9 cellular contexts compared by ENCODE assay signal in the genomic region with DNA sequence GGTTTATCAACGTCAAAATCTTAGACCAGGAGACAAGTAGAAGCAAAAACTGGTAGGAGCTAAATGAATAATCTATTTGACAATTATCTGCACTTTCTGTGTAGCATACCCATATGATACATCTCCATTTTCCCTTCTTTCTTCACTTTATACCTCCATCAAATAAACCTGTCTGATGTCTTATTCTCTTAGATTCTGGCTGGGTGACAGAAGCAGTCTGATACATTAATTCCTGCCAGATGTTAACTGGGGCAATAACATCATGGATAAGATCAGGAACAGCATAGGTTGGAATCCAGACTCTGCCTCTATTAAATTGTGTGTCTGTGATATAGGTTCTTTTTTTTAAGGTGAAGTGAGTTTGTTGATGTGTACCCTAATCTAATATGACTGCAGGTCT. TPM values are rescaled to one million over a fixed set of nuclear protein-coding genes. Genes with fewer than 3 reads are reported as not detected.
"Had no signal": no experiment of that assay in that cellular context is flagged by ENCODE, and none has a peak within 500 bp of the region (broad histone marks: within the 10 kb centered on the region; RNA-seq: fewer than 3 reads in every experiment).

No MANE protein-coding gene starts in this region.

- H2AFZ ChIP-seq: GM23248, GM23338 had no signal

- H3K4me3 Mint-ChIP-seq: GM23338, H9, HFFc6 had no signal

- H3K4me1 Mint-ChIP-seq: GM23338, H9 had no signal

- H3K36me3 ChIP-seq: HAP-1 had no signal

- H3K9ac ChIP-seq: GM23248 had no signal

- DNase-seq: GM23248, GOT3, H7, H9, HCEC 1CT, HFFc6 had no signal

- H3K27ac ChIP-seq: GM23248 had no signal

- H3K4me3 ChIP-seq: GM23248, GM23338, HAP-1 had no signal

- H3K4me1 ChIP-seq: HAP-1 had no signal

- H3K9me3 ChIP-seq: HAP-1 had no signal

- H3K9me3 Mint-ChIP-seq: GM23338, HFFc6 had no signal

- H3K4me2 ChIP-seq: GM23338 had no signal

- ATAC-seq: GM23338, HCT116 had no signal

- H3K27ac Mint-ChIP-seq: GM23338, H9, HFFc6 had no signal

RNA-seq across cellular contexts. Expression of gene RERG, which starts 11.7 kb away (rescaled TPM):
- total RNA-seq: GM23248, H7, H9, HFFc6 had no signal
- polyA plus RNA-seq: GM23248 had no signal
